Comparison of ENCODE assay signal across 1 cellular context in genomic region chr11:85171648-85172257, GRCh38.
TF ChIP-seq lines count a peak whose summit lies in the region.

No MANE protein-coding gene starts in this region.

TF ChIP-seq in WTC11, 78 proteins besides CTCF, POLR2A, EP300 and RAD21 (continued from another document):
- TF ChIP-seq STAT6 (CRISPR knock-in tag; conservative IDR thresholded peaks at IDR 0.05; ENCODE audit: low read depth) (no peak), FOXJ3 (CRISPR knock-in tag; IDR thresholded peaks at IDR 0.05; ENCODE audit: borderline replicate concordance) (no peak), TCF7 (CRISPR knock-in tag; IDR thresholded peaks at IDR 0.05; ENCODE audit: low read depth) (no peak), ARID4B (CRISPR knock-in tag; IDR thresholded peaks at IDR 0.05; ENCODE audit: borderline replicate concordance) (no peak), FOXP1 (CRISPR knock-in tag; IDR thresholded peaks at IDR 0.05; ENCODE audit: borderline replicate concordance) (no peak)
